ENCODE assay signal across 24 cellular contexts in the genomic region with DNA sequence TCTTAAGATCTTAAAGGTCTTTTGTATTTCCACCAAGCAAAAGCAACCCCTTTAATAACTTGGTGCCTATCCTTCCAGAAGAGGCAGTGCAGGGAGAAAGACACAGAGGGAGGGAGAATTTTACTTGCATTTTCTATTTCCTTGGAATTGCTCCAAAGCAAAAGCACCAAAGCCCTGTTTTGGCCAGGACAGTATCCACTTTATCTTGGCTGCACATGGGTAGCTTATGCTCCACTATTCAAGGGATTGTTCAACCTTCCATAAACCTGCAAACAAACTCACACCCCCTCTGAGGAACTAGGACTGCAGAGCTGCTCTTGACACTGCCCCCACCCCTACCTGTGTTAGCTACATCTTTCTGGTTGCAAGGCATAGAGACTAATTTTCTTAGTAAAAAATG.
"Had no signal": no experiment of that assay in that cellular context is flagged by ENCODE, and none has a peak within 500 bp of the region (broad histone marks: within the 10 kb centered on the region; RNA-seq: fewer than 3 reads in every experiment).

No MANE protein-coding gene starts in this region.

- H3K27ac ChIP-seq: colonic mucosa, esophagus squamous epithelium, heart right ventricle, lower lobe of right lung, neural progenitor cell, ovary, spleen, tibial artery, upper lobe of left lung, vagina had no signal

- H3K27me3 ChIP-seq: colonic mucosa, esophagus squamous epithelium, heart right ventricle, neural progenitor cell, ovary, spleen, tibial artery, upper lobe of left lung, vagina had no signal

- ATAC-seq: lower lobe of right lung; natural killer cell treated with Interleukin-12 subunit alpha and Interleukin-12 subunit beta and Interleukin-15 and Interleukin-18, amount 100 ng/mL, for 72 hours; sciatic nerve; stimulated activated memory B cell treated with anti-CD40 and anti-IgM and Interleukin-4, amounts not matched to agents 10 μg/mL and 1 μg/mL and 100 μg/mL, for 72 hours had no signal

- H3K9me3 ChIP-seq: colonic mucosa, esophagus squamous epithelium, heart right ventricle, lower lobe of right lung, ovary, spleen, tibial artery, upper lobe of left lung, vagina had no signal

- H3K36me3 ChIP-seq: colonic mucosa, esophagus squamous epithelium, heart right ventricle, lower lobe of right lung, neural progenitor cell, ovary, spleen, tibial artery, upper lobe of left lung, vagina had no signal

- H3K4me3 ChIP-seq: colonic mucosa, esophagus squamous epithelium, heart right ventricle, lower lobe of right lung, neural progenitor cell, ovary, spleen, tibial artery, upper lobe of left lung, vagina had no signal

- H3K4me3 Mint-ChIP-seq: memory B cell; natural killer cell treated with Interleukin-12 subunit alpha and Interleukin-12 subunit beta and Interleukin-15 and Interleukin-18, amount 100 ng/mL, for 72 hours; neural progenitor cell; stimulated activated memory B cell treated with anti-CD40 and anti-IgM and Interleukin-4, amounts not matched to agents 10 μg/mL and 1 μg/mL and 100 μg/mL, for 72 hours; stimulated activated naive CD8-positive, alpha-beta T cell treated with anti-CD3 and anti-CD28 coated beads, Interleukin-15, Interleukin-2, amounts not matched to agents 100 ng/mL and 50 ng/mL, for 24 hours had no signal

- H3K36me3 Mint-ChIP-seq: memory B cell, neural progenitor cell had no signal

- H3K27ac Mint-ChIP-seq: memory B cell; natural killer cell treated with Interleukin-12 subunit alpha and Interleukin-12 subunit beta and Interleukin-15 and Interleukin-18, amount 100 ng/mL, for 72 hours; neural progenitor cell; progenitor cell of endocrine pancreas; stimulated activated memory B cell treated with anti-CD40 and anti-IgM and Interleukin-4, amounts not matched to agents 10 μg/mL and 1 μg/mL and 100 μg/mL, for 72 hours; stimulated activated naive CD8-positive, alpha-beta T cell treated with anti-CD3 and anti-CD28 coated beads, Interleukin-15, Interleukin-2, amounts not matched to agents 100 ng/mL and 50 ng/mL, for 24 hours had no signal

- H3K4me1 ChIP-seq: colonic mucosa, esophagus squamous epithelium, heart right ventricle, lower lobe of right lung, spleen, upper lobe of left lung, vagina had no signal

- H3K9me3 Mint-ChIP-seq: memory B cell; natural killer cell treated with Interleukin-12 subunit alpha and Interleukin-12 subunit beta and Interleukin-15 and Interleukin-18, amount 100 ng/mL, for 72 hours; stimulated activated memory B cell treated with anti-CD40 and anti-IgM and Interleukin-4, amounts not matched to agents 10 μg/mL and 1 μg/mL and 100 μg/mL, for 72 hours; stimulated activated naive CD8-positive, alpha-beta T cell treated with anti-CD3 and anti-CD28 coated beads, Interleukin-15, Interleukin-2, amounts not matched to agents 100 ng/mL and 50 ng/mL, for 24 hours had no signal

- DNase-seq: colonic mucosa; dermis blood vessel endothelial cell; esophagus squamous epithelium; heart right ventricle; hypothalamus; kidney glomerular epithelial cell; lower lobe of right lung; midbrain; nucleus accumbens; ovary; spleen; stimulated activated CD4-positive, alpha-beta T cell treated with anti-CD3 and anti-CD28 coated beads, Interleukin-15, amount 100 ng/mL, for 24 hours; stimulated activated CD4-positive, alpha-beta T cell treated with anti-CD3 and anti-CD28 coated beads, Interleukin-1b, Interleukin-23, amount 100 ng/mL, for 48 hours; stimulated activated CD4-positive, alpha-beta T cell treated with anti-CD3 and anti-CD28 coated beads, Interleukin-4, amount 100 ng/mL, for 24 hours; tibial artery; upper lobe of left lung had no signal

- H3K4me1 Mint-ChIP-seq: memory B cell; stimulated activated memory B cell treated with anti-CD40 and anti-IgM and Interleukin-4, amounts not matched to agents 10 μg/mL and 1 μg/mL and 100 μg/mL, for 72 hours had no signal
